Comparison of ENCODE assay signal across 1 cellular context in the genomic region with DNA sequence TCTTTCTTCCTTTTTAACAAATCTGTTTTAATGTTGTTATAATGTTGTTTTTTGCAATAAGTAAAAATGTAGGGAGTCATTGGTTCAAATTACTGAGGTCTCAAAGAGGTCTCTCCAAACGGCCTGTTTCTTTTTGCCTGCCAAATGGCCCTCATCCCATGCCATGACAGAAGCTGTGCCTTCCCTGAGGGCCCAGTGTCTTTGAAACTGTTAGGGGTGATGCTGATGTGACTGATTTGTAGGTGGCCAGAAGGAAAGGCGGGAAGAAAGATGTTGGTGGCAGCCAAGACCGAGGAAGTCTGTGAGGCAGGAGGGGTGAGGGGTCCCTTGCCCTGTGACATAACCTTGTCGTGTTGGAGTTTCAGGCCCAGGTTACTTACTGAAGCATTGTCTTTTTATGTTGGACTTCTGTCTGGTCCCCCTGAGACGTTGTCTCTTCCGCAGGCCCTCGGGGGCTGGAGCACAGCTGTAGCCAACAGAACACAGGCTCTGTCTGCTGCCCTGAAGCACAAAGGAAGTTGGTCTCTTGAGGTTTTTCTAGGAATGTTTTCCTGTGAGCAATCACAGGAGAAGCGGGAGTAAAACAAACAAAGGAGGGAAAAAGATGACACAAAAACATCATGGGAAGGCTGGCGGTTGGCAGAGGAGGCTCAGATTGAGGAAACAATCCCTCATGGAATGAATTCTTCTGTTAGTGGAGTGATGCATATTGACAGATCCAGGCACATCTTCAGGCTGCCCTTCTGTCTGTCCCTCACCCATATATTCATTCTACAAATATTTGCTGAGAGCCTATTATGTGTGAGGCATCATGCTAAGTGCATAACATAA.
TF ChIP-seq lines count a peak whose summit lies in the region.

No MANE protein-coding gene starts in this region.

TF ChIP-seq in IMR-90, 13 proteins besides CTCF, POLR2A, EP300 and RAD21:
- TF ChIP-seq FOS (IDR thresholded peaks at IDR 0.05; ENCODE audit: low read depth, low read length) (peak; percentile 22; the same call in 1 of the 2 replicates), BHLHE40 (IDR thresholded peaks at IDR 0.05; ENCODE audit: low read depth, low read length) (peak; percentile 60; the same call in 1 of the 2 replicates)
- TF ChIP-seq, protein P1, sequence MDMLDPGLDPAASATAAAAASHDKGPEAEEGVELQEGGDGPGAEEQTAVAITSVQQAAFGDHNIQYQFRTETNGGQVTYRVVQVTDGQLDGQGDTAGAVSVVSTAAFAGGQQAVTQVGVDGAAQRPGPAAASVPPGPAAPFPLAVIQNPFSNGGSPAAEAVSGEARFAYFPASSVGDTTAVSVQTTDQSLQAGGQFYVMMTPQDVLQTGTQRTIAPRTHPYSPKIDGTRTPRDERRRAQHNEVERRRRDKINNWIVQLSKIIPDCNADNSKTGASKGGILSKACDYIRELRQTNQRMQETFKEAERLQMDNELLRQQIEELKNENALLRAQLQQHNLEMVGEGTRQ (IDR thresholded peaks at IDR 0.05; ENCODE audit: low read depth, low read length) = no peak
